In the genomic region with DNA sequence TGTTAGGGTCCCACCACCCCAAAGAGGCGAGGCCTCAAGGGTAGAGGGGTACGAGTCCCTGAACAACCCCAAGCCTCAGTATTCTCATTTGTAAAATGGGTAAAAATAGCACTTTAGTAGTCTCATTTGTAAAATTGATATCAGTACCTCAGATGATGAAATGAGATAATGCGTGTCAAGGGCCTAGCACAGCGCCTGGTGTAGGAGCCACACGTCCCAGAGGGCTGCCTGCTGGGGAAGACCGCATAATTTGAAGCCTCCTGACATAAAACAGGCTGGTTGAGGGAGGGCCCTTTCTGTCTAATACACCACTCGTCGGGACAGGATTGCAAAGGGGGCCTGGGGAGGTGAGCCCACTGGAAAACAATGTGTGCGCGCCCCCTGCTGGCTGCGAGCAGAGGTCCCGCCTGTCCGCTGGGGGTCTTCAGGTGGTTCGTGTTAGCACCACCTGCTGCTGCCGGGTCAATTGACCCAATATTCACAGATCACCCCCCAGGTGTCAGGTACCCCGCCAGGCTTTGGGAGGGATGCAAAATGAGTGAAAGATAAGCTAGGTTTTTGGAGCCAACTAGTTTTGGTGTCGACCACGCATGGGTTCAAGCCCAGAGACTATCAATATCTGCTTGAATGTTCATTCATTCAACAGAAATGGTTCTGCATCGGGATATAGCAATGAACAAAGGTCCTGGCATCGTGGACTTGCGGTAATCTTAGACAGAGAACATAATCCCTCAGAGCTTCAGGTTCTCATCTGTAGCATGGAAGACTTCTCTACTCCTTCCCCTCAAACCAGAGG, we compare ENCODE assay signal across 8 cellular contexts. TPM values are rescaled to one million over a fixed set of nuclear protein-coding genes. Genes with fewer than 3 reads are reported as not detected.
A peak's percentile ranks its signal among the peaks of the same experiment; 100 is the strongest.
DNase-seq lines count a peak whose midpoint lies in the region; ATAC-seq and TF ChIP-seq lines count a peak whose summit lies in the region.

No MANE protein-coding gene starts in this region.

- POLR2A ChIA-PET in WTC11 (lab: Charles Lee) = interaction anchor here (1.1 to 1.2 kb wide), 2 partner anchors 25 to 91 kb away, joined by 3 read pairs; a partner anchor contains a TSS

- no peak for TF ChIP-seq POLR2A in breast epithelium (IDR thresholded peaks at IDR 0.05)

- DNase-seq in Karpas-422 = peak; percentile 94
- DNase-seq in WTC11 (ENCODE audit: low spot score) = peak; percentile 92
- peak in 1 of 2 donors; percentile 63 for DNase-seq in breast epithelium (ENCODE audit: low spot score in 2 of 2)
- DNase-seq in kidney tubule cell (ENCODE audit: low spot score) = peak; percentile 70
- peak; percentile 59 to 76 for DNase-seq in stimulated activated CD4-positive, alpha-beta T cell treated with anti-CD3 and anti-CD28 coated beads, Interleukin-4, amount 100 ng/mL, for 48 hours (ENCODE audit: low read depth in 2 of 2)
- no peak for DNase-seq in NCI-H345 (lab: John Stamatoyannopoulos, UW)
- no peak for DNase-seq in NCI-H1417 treated with DMSO at 0.1 percent for 48 hours (lab: John Stamatoyannopoulos, UW)

- ATAC-seq in GM18502 (IDR thresholded peaks at IDR 0.05; ENCODE audit: poor library complexity, unreplicated experiment) (peak; percentile 49), WTC11 (peak; percentile 94)

- H3K27ac ChIP-seq in Karpas-422 (ENCODE audit: low read length) (no peak overlapping the region), breast epithelium (peak overlapping the region; percentile 82 to 91)

- no peak overlapping the region for H3K4me2 ChIP-seq in Karpas-422 (ENCODE audit: low read depth, low read length, poor library complexity, severe bottlenecking)

- H3K9ac ChIP-seq in Karpas-422 (ENCODE audit: low read length) = no peak overlapping the region

- H3K27me3 Mint-ChIP-seq in WTC11 (ENCODE audit: low read depth) = no peaks in the 10 kb centered on the region

- H3K9me3 Mint-ChIP-seq in WTC11 = peaks cover 10% of the 10 kb centered on the region

- peaks cover 10% of the 10 kb centered on the region for H3K36me3 Mint-ChIP-seq in WTC11

- no peak overlapping the region for H2AFZ ChIP-seq in Karpas-422 (ENCODE audit: low read length)

- H3K4me3 ChIP-seq in Karpas-422 (ENCODE audit: low read length) (no peak overlapping the region), breast epithelium (no peak overlapping the region)

- H3K27ac Mint-ChIP-seq in WTC11 = no peak overlapping the region

- H3K36me3 ChIP-seq in Karpas-422 (ENCODE audit: insufficient read depth, low read length) = no peaks in the 10 kb centered on the region
- H3K36me3 ChIP-seq in breast epithelium = no peaks in the 10 kb centered on the region

- no peaks in the 10 kb centered on the region; the same call in 1 of the 2 replicates for H3K27me3 ChIP-seq in Karpas-422 (ENCODE audit: low read length)
- no peaks in the 10 kb centered on the region for H3K27me3 ChIP-seq in breast epithelium

- TF ChIP-seq CTCF in WTC11 (IDR thresholded peaks at IDR 0.05) = peak; percentile 94
- peak; percentile 61 to 91 (median 91) for TF ChIP-seq CTCF in breast epithelium (IDR thresholded peaks at IDR 0.05)

- no peak overlapping the region for H3K4me3 Mint-ChIP-seq in WTC11

- intact Hi-C loops in breast epithelium (cut with DNase I; ENCODE audit: low total_unique reads) = loop anchor here (10.0 kb wide), 1 partner anchor 138 kb away; no protein-coding TSS in a partner anchor

- no peaks in the 10 kb centered on the region for H3K9me2 ChIP-seq in Karpas-422 (replicated peaks; ENCODE audit: insufficient read depth, low read length)

- H3K9me3 ChIP-seq in Karpas-422 (ENCODE audit: low read length) (peaks cover 2% of the 10 kb centered on the region; the same call in 1 of the 2 replicates), breast epithelium (no peaks in the 10 kb centered on the region)

- H3K79me2 ChIP-seq in Karpas-422 (ENCODE audit: low read length) = no peaks in the 10 kb centered on the region

- CTCF ChIA-PET in WTC11 (lab: Charles Lee) = interaction anchor here (0.5 to 3.5 kb wide), 18 partner anchors 9 to 181 kb away, joined by 3 to 25 read pairs (median 4); a partner anchor contains a TSS

- H3K4me1 ChIP-seq in Karpas-422 (ENCODE audit: low read length) (peaks cover 3% of the 10 kb centered on the region; the same call in 1 of the 2 replicates), breast epithelium (peaks cover 5 to 7% of the 10 kb centered on the region in 2 donors)

- no peaks in the 10 kb centered on the region for H4K20me1 ChIP-seq in Karpas-422 (ENCODE audit: insufficient read depth, low read depth, low read length)

- H3K4me1 Mint-ChIP-seq in WTC11 = peaks cover 14% of the 10 kb centered on the region

TF ChIP-seq in WTC11, 78 proteins besides CTCF, POLR2A, EP300 and RAD21 (continues in another document):
- TF ChIP-seq, protein P1, sequence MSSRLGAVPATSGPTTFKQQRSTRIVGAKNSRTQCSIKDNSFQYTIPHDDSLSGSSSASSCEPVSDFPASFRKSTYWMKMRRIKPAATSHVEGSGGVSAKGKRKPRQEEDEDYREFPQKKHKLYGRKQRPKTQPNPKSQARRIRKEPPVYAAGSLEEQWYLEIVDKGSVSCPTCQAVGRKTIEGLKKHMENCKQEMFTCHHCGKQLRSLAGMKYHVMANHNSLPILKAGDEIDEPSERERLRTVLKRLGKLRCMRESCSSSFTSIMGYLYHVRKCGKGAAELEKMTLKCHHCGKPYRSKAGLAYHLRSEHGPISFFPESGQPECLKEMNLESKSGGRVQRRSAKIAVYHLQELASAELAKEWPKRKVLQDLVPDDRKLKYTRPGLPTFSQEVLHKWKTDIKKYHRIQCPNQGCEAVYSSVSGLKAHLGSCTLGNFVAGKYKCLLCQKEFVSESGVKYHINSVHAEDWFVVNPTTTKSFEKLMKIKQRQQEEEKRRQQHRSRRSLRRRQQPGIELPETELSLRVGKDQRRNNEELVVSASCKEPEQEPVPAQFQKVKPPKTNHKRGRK (CRISPR knock-in tag; IDR thresholded peaks at IDR 0.05; ENCODE audit: borderline replicate concordance) = no peak
- TF ChIP-seq, protein P2, sequence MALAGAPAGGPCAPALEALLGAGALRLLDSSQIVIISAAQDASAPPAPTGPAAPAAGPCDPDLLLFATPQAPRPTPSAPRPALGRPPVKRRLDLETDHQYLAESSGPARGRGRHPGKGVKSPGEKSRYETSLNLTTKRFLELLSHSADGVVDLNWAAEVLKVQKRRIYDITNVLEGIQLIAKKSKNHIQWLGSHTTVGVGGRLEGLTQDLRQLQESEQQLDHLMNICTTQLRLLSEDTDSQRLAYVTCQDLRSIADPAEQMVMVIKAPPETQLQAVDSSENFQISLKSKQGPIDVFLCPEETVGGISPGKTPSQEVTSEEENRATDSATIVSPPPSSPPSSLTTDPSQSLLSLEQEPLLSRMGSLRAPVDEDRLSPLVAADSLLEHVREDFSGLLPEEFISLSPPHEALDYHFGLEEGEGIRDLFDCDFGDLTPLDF (CRISPR knock-in tag; IDR thresholded peaks at IDR 0.05) = no peak
- TF ChIP-seq SOX15 (CRISPR knock-in tag; IDR thresholded peaks at IDR 0.05) (no peak), CBFB (CRISPR knock-in tag; IDR thresholded peaks at IDR 0.05; ENCODE audit: low read depth) (no peak), ZNF138 (CRISPR knock-in tag; conservative IDR thresholded peaks at IDR 0.05) (no peak), TEAD1 (CRISPR knock-in tag; IDR thresholded peaks at IDR 0.05) (peak; percentile 20; the same call in 1 of the 2 replicates), TP53 (CRISPR knock-in tag; IDR thresholded peaks at IDR 0.05) (no peak), NFE2L1 (CRISPR knock-in tag; IDR thresholded peaks at IDR 0.05) (no peak), SP1 (CRISPR knock-in tag; conservative IDR thresholded peaks at IDR 0.05) (0 out of 2 replicates have a peak, but pooled peaks have one; percentile 40), ZNF671 (CRISPR knock-in tag; IDR thresholded peaks at IDR 0.05) (no peak)
- TF ChIP-seq, protein P3, sequence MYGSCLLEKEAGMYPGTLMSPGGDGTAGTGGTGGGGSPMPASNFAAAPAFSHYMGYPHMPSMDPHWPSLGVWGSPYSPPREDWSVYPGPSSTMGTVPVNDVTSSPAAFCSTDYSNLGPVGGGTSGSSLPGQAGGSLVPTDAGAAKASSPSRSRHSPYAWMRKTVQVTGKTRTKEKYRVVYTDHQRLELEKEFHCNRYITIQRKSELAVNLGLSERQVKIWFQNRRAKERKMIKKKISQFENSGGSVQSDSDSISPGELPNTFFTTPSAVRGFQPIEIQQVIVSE (CRISPR knock-in tag; IDR thresholded peaks at IDR 0.05; ENCODE audit: borderline replicate concordance) = no peak
- TF ChIP-seq, protein P4, sequence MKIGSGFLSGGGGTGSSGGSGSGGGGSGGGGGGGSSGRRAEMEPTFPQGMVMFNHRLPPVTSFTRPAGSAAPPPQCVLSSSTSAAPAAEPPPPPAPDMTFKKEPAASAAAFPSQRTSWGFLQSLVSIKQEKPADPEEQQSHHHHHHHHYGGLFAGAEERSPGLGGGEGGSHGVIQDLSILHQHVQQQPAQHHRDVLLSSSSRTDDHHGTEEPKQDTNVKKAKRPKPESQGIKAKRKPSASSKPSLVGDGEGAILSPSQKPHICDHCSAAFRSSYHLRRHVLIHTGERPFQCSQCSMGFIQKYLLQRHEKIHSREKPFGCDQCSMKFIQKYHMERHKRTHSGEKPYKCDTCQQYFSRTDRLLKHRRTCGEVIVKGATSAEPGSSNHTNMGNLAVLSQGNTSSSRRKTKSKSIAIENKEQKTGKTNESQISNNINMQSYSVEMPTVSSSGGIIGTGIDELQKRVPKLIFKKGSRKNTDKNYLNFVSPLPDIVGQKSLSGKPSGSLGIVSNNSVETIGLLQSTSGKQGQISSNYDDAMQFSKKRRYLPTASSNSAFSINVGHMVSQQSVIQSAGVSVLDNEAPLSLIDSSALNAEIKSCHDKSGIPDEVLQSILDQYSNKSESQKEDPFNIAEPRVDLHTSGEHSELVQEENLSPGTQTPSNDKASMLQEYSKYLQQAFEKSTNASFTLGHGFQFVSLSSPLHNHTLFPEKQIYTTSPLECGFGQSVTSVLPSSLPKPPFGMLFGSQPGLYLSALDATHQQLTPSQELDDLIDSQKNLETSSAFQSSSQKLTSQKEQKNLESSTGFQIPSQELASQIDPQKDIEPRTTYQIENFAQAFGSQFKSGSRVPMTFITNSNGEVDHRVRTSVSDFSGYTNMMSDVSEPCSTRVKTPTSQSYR (CRISPR knock-in tag; IDR thresholded peaks at IDR 0.05) = no peak
- TF ChIP-seq, protein P5, sequence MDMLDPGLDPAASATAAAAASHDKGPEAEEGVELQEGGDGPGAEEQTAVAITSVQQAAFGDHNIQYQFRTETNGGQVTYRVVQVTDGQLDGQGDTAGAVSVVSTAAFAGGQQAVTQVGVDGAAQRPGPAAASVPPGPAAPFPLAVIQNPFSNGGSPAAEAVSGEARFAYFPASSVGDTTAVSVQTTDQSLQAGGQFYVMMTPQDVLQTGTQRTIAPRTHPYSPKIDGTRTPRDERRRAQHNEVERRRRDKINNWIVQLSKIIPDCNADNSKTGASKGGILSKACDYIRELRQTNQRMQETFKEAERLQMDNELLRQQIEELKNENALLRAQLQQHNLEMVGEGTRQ (CRISPR knock-in tag; IDR thresholded peaks at IDR 0.05) = no peak

RNA-seq across cellular contexts. Expression of a gene that starts 24.7 kb away (rescaled TPM):
- total RNA-seq in Karpas-422 (2014; rRNA removed; shearing (Covaris generic); ENCODE audit: low replicate concordance) = 11.8 and 22.2 TPM in 2 replicates
- total RNA-seq in WTC11 (2021) = 106 to 126 TPM (median 110 TPM) in 3 replicates
- 10 to 100 TPM; 39.5 to 76.5 (median 47.2) TPM for total RNA-seq in breast epithelium

RNA-seq across cellular contexts. Expression of a gene that starts 44.8 kb away (rescaled TPM):
- 34.0 and 47.0 TPM in 2 replicates for total RNA-seq in Karpas-422 (2014; rRNA removed; shearing (Covaris generic); ENCODE audit: low replicate concordance)
- total RNA-seq in WTC11 (2021) = 22.5 to 25.4 TPM (median 24.2 TPM) in 3 replicates
- 10 to 100 TPM; 40.6 to 64.8 (median 50.7) TPM for total RNA-seq in breast epithelium

Comparison
In these comparisons a context has a peak if more than half of its experiments do, and no peak if none do; other contexts are left out.
1. DNase-seq: peak in Karpas-422 (single experiment), WTC11 (single experiment), kidney tubule cell (single experiment) and stimulated activated CD4-positive, alpha-beta T cell treated with anti-CD3 and anti-CD28 coated beads, Interleukin-4, amount 100 ng/mL, for 48 hours (2 of 2); none in NCI-H345 (single experiment) and NCI-H1417 treated with DMSO at 0.1 percent for 48 hours (single experiment).